In genomic region chr18:63930774-63931354, GRCh38 we compare ENCODE assay signal across 1 cellular context.
TF ChIP-seq lines count a peak whose summit lies in the region.

No MANE protein-coding gene starts in this region.

TF ChIP-seq in GM23338, 12 proteins besides CTCF, POLR2A, EP300 and RAD21 (continued from another document):
- no peak for TF ChIP-seq ZNF462 (CRISPR knock-in tag; IDR thresholded peaks at IDR 0.05)
- TF ChIP-seq CREB1 (CRISPR knock-in tag; IDR thresholded peaks at IDR 0.05; ENCODE audit: low read depth), result no peak
- no peak for TF ChIP-seq NANOG (IDR thresholded peaks at IDR 0.05; ENCODE audit: borderline replicate concordance)
- no peak for TF ChIP-seq ZNF114 (CRISPR knock-in tag; IDR thresholded peaks at IDR 0.05)
- no peak for TF ChIP-seq ZNF331 (CRISPR knock-in tag; IDR thresholded peaks at IDR 0.05; ENCODE audit: low read depth)
- TF ChIP-seq ETS1 (IDR thresholded peaks at IDR 0.05), result no peak
